In the genomic region with DNA sequence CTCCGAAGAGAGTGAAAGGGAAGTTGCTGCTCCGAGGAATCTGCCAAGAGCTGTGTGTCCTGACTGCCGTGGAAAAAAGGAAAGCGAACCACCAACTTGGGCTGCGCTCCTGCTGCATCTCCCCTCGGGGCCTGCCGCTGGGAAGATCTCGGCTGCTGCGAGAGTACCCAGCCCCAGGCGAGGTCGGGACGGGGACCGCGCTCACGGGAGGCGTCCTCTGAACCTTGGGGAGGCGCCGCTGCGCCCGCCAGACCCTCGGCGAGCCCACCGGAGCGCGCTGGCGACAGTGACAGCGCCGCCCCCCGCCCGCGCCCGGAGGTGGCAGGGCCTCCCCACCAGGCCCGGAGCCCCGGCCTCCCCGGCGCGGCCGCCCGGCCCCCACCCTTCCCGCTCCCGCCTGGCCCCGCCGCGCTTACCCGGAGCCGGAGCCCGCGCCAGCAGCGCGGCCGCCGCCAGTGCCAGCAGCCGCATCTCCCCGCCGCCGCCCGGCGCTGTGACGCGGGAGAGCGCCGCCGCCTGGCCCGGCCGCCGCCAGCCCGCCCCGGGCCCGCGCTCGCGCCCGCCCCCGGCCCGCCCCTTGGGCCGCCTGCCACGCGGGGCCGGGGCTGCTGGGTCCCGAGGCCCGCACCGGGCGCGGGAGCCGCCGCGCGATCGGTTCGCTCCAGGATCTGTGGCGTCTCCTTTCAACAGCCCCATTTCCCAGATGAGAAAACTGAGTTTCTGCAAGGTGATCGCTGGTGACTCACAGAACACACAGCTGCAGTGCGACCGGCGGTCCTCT, we compare ENCODE assay signal across 8 cellular contexts. TPM values are rescaled to one million over a fixed set of nuclear protein-coding genes. Genes with fewer than 3 reads are reported as not detected.
DNase-seq lines count a peak whose midpoint lies in the region; ATAC-seq and TF ChIP-seq lines count a peak whose summit lies in the region.

Gene VSTM4, minus strand, starts transcription at position 508 of the 781 bp plus-strand sequence. Its CDS starts 37 bp downstream, at position 471.

- H3K27ac ChIP-seq in HUES64 (ENCODE audit: low read depth, low read length) (no peak within 1 kb of the TSS), coronary artery (peak within 1 kb of the TSS; percentile 84 to 97), stomach smooth muscle (ENCODE audit: low read length) (peak within 1 kb of the TSS; percentile 64)

- TF ChIP-seq CTCF in coronary artery (IDR thresholded peaks at IDR 0.05): no peak

- H3K4me1 ChIP-seq in HUES64 (ENCODE audit: insufficient read depth, low read length): no peaks in the 10 kb centered on the region
- H3K4me1 ChIP-seq in stomach smooth muscle (ENCODE audit: control insufficient read depth, insufficient read depth, low read length): peaks cover 44% of the 10 kb centered on the region

- WGBS in HUES64: 3% methylated on average over 95 of the region's 95 CpGs

- H3K9ac ChIP-seq in HUES64 (ENCODE audit: low read depth, low read length) (peak within 1 kb of the TSS; percentile 66), stomach smooth muscle (ENCODE audit: low read length in 2 of 2) (peak within 1 kb of the TSS; percentile 70 to 90)

- ATAC-seq in left lobe of liver (peak; percentile 82), HG03045 (IDR thresholded peaks at IDR 0.05; ENCODE audit: unreplicated experiment) (no peak)

- H3K27me3 ChIP-seq in HUES64 (ENCODE audit: insufficient read depth, low read length) (peaks cover 25% of the 10 kb centered on the region), stomach smooth muscle (ENCODE audit: control insufficient read depth in 1 of 2, insufficient read depth in 2 of 2, low read length in 2 of 2) (no peaks in the 10 kb centered on the region)

- no peaks in the 10 kb centered on the region for H3K36me3 ChIP-seq in HUES64 (ENCODE audit: insufficient read depth, low read length)
- H3K36me3 ChIP-seq in stomach smooth muscle (ENCODE audit: control insufficient read depth in 2 of 2, insufficient read depth in 2 of 2, low read length in 2 of 2): peaks cover 0 to 2% of the 10 kb centered on the region in 2 donors

- DNase-seq in CD1c-positive myeloid dendritic cell (ENCODE audit: extremely low spot score) (peak; percentile 13), coronary artery (ENCODE audit: low spot score) (peak; percentile 79), left lobe of liver (ENCODE audit: low spot score) (peak; percentile 67), NCI-H510A (lab: John Stamatoyannopoulos, UW) (no peak), cerebellar nuclear complex (lab: John Stamatoyannopoulos, UW) (no peak)

- H3K4me3 ChIP-seq in HUES64 (ENCODE audit: low read length): peak within 1 kb of the TSS; percentile 57
- peak within 1 kb of the TSS; percentile 93 for H3K4me3 ChIP-seq in coronary artery
- H3K4me3 ChIP-seq in stomach smooth muscle (ENCODE audit: low read length in 2 of 2): peak within 1 kb of the TSS; percentile 50 to 90

- H3K9me3 ChIP-seq in HUES64 (ENCODE audit: insufficient read depth, low read depth, low read length) (no peaks in the 10 kb centered on the region), stomach smooth muscle (ENCODE audit: control insufficient read depth in 2 of 2, low read length in 2 of 2) (no peaks in the 10 kb centered on the region)

RNA-seq across cellular contexts. Expression of gene VSTM4, which starts in this region (rescaled TPM):
- polyA plus RNA-seq in HUES64 (2013, experiment 1 of 2): 0.40 TPM
- 0.70 TPM for polyA plus RNA-seq in HUES64 (2013, experiment 2 of 2)
- 2.7 TPM for total RNA-seq in left lobe of liver

Comparison
In these comparisons a context has a peak if more than half of its experiments do, and no peak if none do; other contexts are left out.
1. DNase-seq: peak in CD1c-positive myeloid dendritic cell (single experiment), coronary artery (single experiment) and left lobe of liver (single experiment); none in NCI-H510A (single experiment) and cerebellar nuclear complex (0 of 2).
2. Peak in every context shown above with its lines, with median percentiles within 50 percentile points of each other: H3K4me3 ChIP-seq.